In genomic region chr6:77173472-77174074, GRCh38 we compare ENCODE assay signal across 2 cellular contexts.
TF ChIP-seq lines count a peak whose summit lies in the region.

No MANE protein-coding gene starts in this region.

TF ChIP-seq in GM23338, 12 proteins besides CTCF, POLR2A, EP300 and RAD21 (continued from another document):
- peak; percentile 69; the same call in 1 of the 2 replicates for TF ChIP-seq ZNF462 (CRISPR knock-in tag; IDR thresholded peaks at IDR 0.05)

TF ChIP-seq in SK-N-SH treated with all-trans-retinoic acid at 6 μM for 48 hours, 23 proteins besides CTCF, POLR2A, EP300 and RAD21 (continued from another document):
- TF ChIP-seq CSRNP3 (CRISPR knock-in tag; IDR thresholded peaks at IDR 0.05): no peak
- no peak for TF ChIP-seq ZC3H10 (CRISPR knock-in tag; IDR thresholded peaks at IDR 0.05)
- no peak for TF ChIP-seq RARB (CRISPR knock-in tag; IDR thresholded peaks at IDR 0.05)
- no peak for TF ChIP-seq OSR1 (CRISPR knock-in tag; IDR thresholded peaks at IDR 0.05)
